12 cellular contexts compared by ENCODE assay signal in the genomic region with DNA sequence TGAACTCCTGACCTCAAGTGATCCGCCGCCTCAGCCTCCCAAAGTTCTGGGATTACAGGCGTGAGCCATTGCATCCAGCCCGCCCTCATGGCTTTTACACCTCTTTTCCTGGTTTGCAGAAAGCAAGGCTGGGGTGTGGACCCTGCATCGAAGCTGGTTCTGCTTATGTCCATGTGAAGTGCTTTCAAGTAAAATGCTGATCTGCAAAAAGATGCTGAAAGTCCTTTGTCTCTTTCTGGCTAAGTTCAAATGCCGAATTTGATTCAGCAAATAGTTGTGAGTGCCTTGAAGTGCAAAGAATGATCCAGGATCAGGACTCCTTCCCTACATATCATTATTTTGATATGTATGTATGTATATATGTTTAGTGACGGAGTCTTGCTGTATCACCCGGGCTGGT. TPM values are rescaled to one million over a fixed set of nuclear protein-coding genes. Genes with fewer than 3 reads are reported as not detected.
DNase-seq lines count a peak whose midpoint lies in the region; ATAC-seq and TF ChIP-seq lines count a peak whose summit lies in the region.
"Had no signal": no experiment of that assay in that cellular context is flagged by ENCODE, and none has a peak within 500 bp of the region (broad histone marks: within the 10 kb centered on the region; RNA-seq: fewer than 3 reads in every experiment).

No MANE protein-coding gene starts in this region.

- H3K4me3 ChIP-seq in CD4-positive, CD25-positive, alpha-beta regulatory T cell (ENCODE audit: low read depth, low read length), result peak overlapping the region; percentile 21

- H3K36me3 ChIP-seq in CD4-positive, CD25-positive, alpha-beta regulatory T cell (ENCODE audit: control insufficient read depth, insufficient read depth, low read length), result peaks cover 1% of the 10 kb centered on the region

- CTCF ChIA-PET in Calu3 (lab: Charles Lee), result no interaction called here

- H3K9me3 ChIP-seq in CD4-positive, CD25-positive, alpha-beta regulatory T cell (ENCODE audit: control insufficient read depth in 2 of 2, low read length in 2 of 2), result no peaks in the 10 kb centered on the region

- no peaks in the 10 kb centered on the region for H3K27me3 Mint-ChIP-seq in CD4-positive, CD25-positive, alpha-beta regulatory T cell
- H3K27me3 Mint-ChIP-seq in Calu3 (ENCODE audit: unreplicated experiment), result no peaks in the 10 kb centered on the region
- no peaks in the 10 kb centered on the region for H3K27me3 Mint-ChIP-seq in activated naive CD8-positive, alpha-beta T cell treated with anti-CD3 and anti-CD28 coated beads for 36 hours
- H3K27me3 Mint-ChIP-seq in natural killer cell treated with Interleukin-12 subunit alpha and Interleukin-12 subunit beta and Interleukin-15 and Interleukin-18, amount 100 ng/mL, for 72 hours, result no peaks in the 10 kb centered on the region
- H3K27me3 Mint-ChIP-seq: memory B cell had no signal

- H3K9me3 Mint-ChIP-seq in CD4-positive, CD25-positive, alpha-beta regulatory T cell, result no peaks in the 10 kb centered on the region
- H3K9me3 Mint-ChIP-seq in Calu3 (ENCODE audit: low read depth, unreplicated experiment), result no peaks in the 10 kb centered on the region
- no peaks in the 10 kb centered on the region for H3K9me3 Mint-ChIP-seq in activated naive CD8-positive, alpha-beta T cell treated with anti-CD3 and anti-CD28 coated beads for 36 hours
- no peaks in the 10 kb centered on the region for H3K9me3 Mint-ChIP-seq in natural killer cell treated with Interleukin-12 subunit alpha and Interleukin-12 subunit beta and Interleukin-15 and Interleukin-18, amount 100 ng/mL, for 72 hours
- H3K9me3 Mint-ChIP-seq: memory B cell had no signal

- no peak for TF ChIP-seq CTCF in Calu3 (IDR thresholded peaks at IDR 0.05; ENCODE audit: unreplicated experiment)

- DNase-seq in CD4-positive, CD25-positive, alpha-beta regulatory T cell, result no peak
- no peak for DNase-seq in Calu3
- no peak for DNase-seq in activated naive CD8-positive, alpha-beta T cell treated with anti-CD3 and anti-CD28 coated beads for 36 hours
- no peak for DNase-seq in natural killer cell treated with Interleukin-12 subunit alpha and Interleukin-12 subunit beta and Interleukin-15 and Interleukin-18, amount 100 ng/mL, for 72 hours (ENCODE audit: low spot score)
- DNase-seq in HCEC 1CT, result no peak
- no peak for DNase-seq in HPDE6-E6E7 (ENCODE audit: extremely low spot score)
- DNase-seq in NCI-H2081 treated with DMSO at 0.1 percent for 48 hours (lab: John Stamatoyannopoulos, UW), result no peak
- DNase-seq: foreskin fibroblast, NCI-H1417, SHP77 had no signal

- no peak for ATAC-seq in CD4-positive, CD25-positive, alpha-beta regulatory T cell (ENCODE audit: low read depth in 2 of 2)
- no peak for ATAC-seq in natural killer cell treated with Interleukin-12 subunit alpha and Interleukin-12 subunit beta and Interleukin-15 and Interleukin-18, amount 100 ng/mL, for 72 hours

- peak overlapping the region in 2 of 3 donors; percentile 59 to 94 for H3K27ac Mint-ChIP-seq in CD4-positive, CD25-positive, alpha-beta regulatory T cell
- no peak overlapping the region for H3K27ac Mint-ChIP-seq in Calu3 (ENCODE audit: unreplicated experiment)
- H3K27ac Mint-ChIP-seq in activated naive CD8-positive, alpha-beta T cell treated with anti-CD3 and anti-CD28 coated beads for 36 hours, result peak overlapping the region; percentile 83
- H3K27ac Mint-ChIP-seq in natural killer cell treated with Interleukin-12 subunit alpha and Interleukin-12 subunit beta and Interleukin-15 and Interleukin-18, amount 100 ng/mL, for 72 hours, result peak overlapping the region; percentile 53 to 88
- H3K27ac Mint-ChIP-seq: memory B cell had no signal

- H3K36me3 Mint-ChIP-seq in CD4-positive, CD25-positive, alpha-beta regulatory T cell, result no peaks in the 10 kb centered on the region
- H3K36me3 Mint-ChIP-seq in Calu3 (ENCODE audit: insufficient read depth, unreplicated experiment), result peaks cover 34% of the 10 kb centered on the region
- peaks cover 12% of the 10 kb centered on the region for H3K36me3 Mint-ChIP-seq in activated naive CD8-positive, alpha-beta T cell treated with anti-CD3 and anti-CD28 coated beads for 36 hours
- no peaks in the 10 kb centered on the region for H3K36me3 Mint-ChIP-seq in natural killer cell treated with Interleukin-12 subunit alpha and Interleukin-12 subunit beta and Interleukin-15 and Interleukin-18, amount 100 ng/mL, for 72 hours
- H3K36me3 Mint-ChIP-seq: memory B cell had no signal

- H3K27ac ChIP-seq in CD4-positive, CD25-positive, alpha-beta regulatory T cell (ENCODE audit: insufficient read depth, low read length, poor library complexity, severe bottlenecking), result no peak overlapping the region

- no TSS peak for BruUV-seq in Calu3 (replicated peaks; lab: Mats Ljungman, UMichigan)

- peaks cover 34 to 79% (median 43%) of the 10 kb centered on the region in 4 donors for H3K4me1 Mint-ChIP-seq in CD4-positive, CD25-positive, alpha-beta regulatory T cell
- peaks cover 28% of the 10 kb centered on the region for H3K4me1 Mint-ChIP-seq in Calu3 (ENCODE audit: low read depth, unreplicated experiment)
- H3K4me1 Mint-ChIP-seq in activated naive CD8-positive, alpha-beta T cell treated with anti-CD3 and anti-CD28 coated beads for 36 hours, result peaks cover 48% of the 10 kb centered on the region
- peaks cover 54 to 55% of the 10 kb centered on the region in 2 donors for H3K4me1 Mint-ChIP-seq in natural killer cell treated with Interleukin-12 subunit alpha and Interleukin-12 subunit beta and Interleukin-15 and Interleukin-18, amount 100 ng/mL, for 72 hours (ENCODE audit: low read depth in 2 of 2)

- H3K4me3 Mint-ChIP-seq in CD4-positive, CD25-positive, alpha-beta regulatory T cell, result peak overlapping the region; percentile 31 to 93 (median 84)
- H3K4me3 Mint-ChIP-seq in Calu3 (ENCODE audit: low read depth, unreplicated experiment), result peak overlapping the region; percentile 83
- H3K4me3 Mint-ChIP-seq in activated naive CD8-positive, alpha-beta T cell treated with anti-CD3 and anti-CD28 coated beads for 36 hours, result peak overlapping the region; percentile 40
- peak overlapping the region; percentile 87 for H3K4me3 Mint-ChIP-seq in natural killer cell treated with Interleukin-12 subunit alpha and Interleukin-12 subunit beta and Interleukin-15 and Interleukin-18, amount 100 ng/mL, for 72 hours
- H3K4me3 Mint-ChIP-seq: memory B cell had no signal

- intact Hi-C loops in Calu3 (cut with micrococcal nuclease; ENCODE audit: unreplicated experiment), result no loop called here

- H3K4me1 ChIP-seq in CD4-positive, CD25-positive, alpha-beta regulatory T cell (ENCODE audit: control insufficient read depth, insufficient read depth, low read length, poor library complexity, severe bottlenecking), result peaks cover 63% of the 10 kb centered on the region

- no peaks in the 10 kb centered on the region for H3K27me3 ChIP-seq in CD4-positive, CD25-positive, alpha-beta regulatory T cell (ENCODE audit: control insufficient read depth, insufficient read depth, low read length)

RNA-seq across cellular contexts. Expression of gene NAA60, which starts 17.1 kb away (rescaled TPM):
- total RNA-seq in CD4-positive, CD25-positive, alpha-beta regulatory T cell, result 48.9 TPM
- polyA plus RNA-seq in CD4-positive, CD25-positive, alpha-beta regulatory T cell, result 10 to 100 TPM; 38.8 to 50.0 (median 43.8) TPM
- 53.2 and 63.4 TPM in 2 replicates for total RNA-seq in Calu3 (2022)
- 10 to 100 TPM; 37.5 to 38.2 TPM for total RNA-seq in activated naive CD8-positive, alpha-beta T cell treated with anti-CD3 and anti-CD28 coated beads for 36 hours
- total RNA-seq in natural killer cell treated with Interleukin-12 subunit alpha and Interleukin-12 subunit beta and Interleukin-15 and Interleukin-18, amount 100 ng/mL, for 72 hours, result 10 to 100 TPM; 59.0 to 60.0 TPM

RNA-seq across cellular contexts. Expression of gene ZNF597, which starts 17.3 kb away (rescaled TPM):
- total RNA-seq in CD4-positive, CD25-positive, alpha-beta regulatory T cell, result 4.7 TPM
- polyA plus RNA-seq in CD4-positive, CD25-positive, alpha-beta regulatory T cell, result 1 to 10 TPM; 1.5 to 2.3 (median 1.9) TPM
- total RNA-seq in Calu3 (2022), result 2.7 TPM in 2 replicates
- total RNA-seq in activated naive CD8-positive, alpha-beta T cell treated with anti-CD3 and anti-CD28 coated beads for 36 hours, result 1 to 10 TPM; 2.7 TPM
- total RNA-seq in natural killer cell treated with Interleukin-12 subunit alpha and Interleukin-12 subunit beta and Interleukin-15 and Interleukin-18, amount 100 ng/mL, for 72 hours, result 1 to 10 TPM; 2.7 to 2.9 TPM

RNA-seq across cellular contexts. Expression of gene C16orf90, which starts 34.7 kb away (rescaled TPM):
- not detected for total RNA-seq in CD4-positive, CD25-positive, alpha-beta regulatory T cell
- not detected for polyA plus RNA-seq in CD4-positive, CD25-positive, alpha-beta regulatory T cell
- total RNA-seq in Calu3 (2022), result not detected in 2 replicates
- total RNA-seq in activated naive CD8-positive, alpha-beta T cell treated with anti-CD3 and anti-CD28 coated beads for 36 hours, result not detected
- not detected for total RNA-seq in natural killer cell treated with Interleukin-12 subunit alpha and Interleukin-12 subunit beta and Interleukin-15 and Interleukin-18, amount 100 ng/mL, for 72 hours
- total RNA-seq: bronchial epithelial cell had no signal

RNA-seq across cellular contexts. Expression of gene CLUAP1, which starts 40.2 kb away (rescaled TPM):
- 11.3 TPM for total RNA-seq in CD4-positive, CD25-positive, alpha-beta regulatory T cell
- 10 to 100 TPM; 20.6 to 35.1 (median 21.3) TPM for polyA plus RNA-seq in CD4-positive, CD25-positive, alpha-beta regulatory T cell
- total RNA-seq in Calu3 (2022), result 28.5 and 30.6 TPM in 2 replicates
- total RNA-seq in activated naive CD8-positive, alpha-beta T cell treated with anti-CD3 and anti-CD28 coated beads for 36 hours, result 10 to 100 TPM in 1 of 2 experiments, 1 to 10 TPM in 1; 8.8 to 10.1 TPM
- 10 to 100 TPM in 1 of 2 donors, 1 to 10 TPM in 1; 4.3 to 10.8 TPM for total RNA-seq in natural killer cell treated with Interleukin-12 subunit alpha and Interleukin-12 subunit beta and Interleukin-15 and Interleukin-18, amount 100 ng/mL, for 72 hours

RNA-seq across cellular contexts. Expression of gene ZNF174, which starts 59.6 kb away (rescaled TPM):
- total RNA-seq in CD4-positive, CD25-positive, alpha-beta regulatory T cell, result 5.4 TPM
- 10 to 100 TPM; 10.5 to 18.4 (median 16.1) TPM for polyA plus RNA-seq in CD4-positive, CD25-positive, alpha-beta regulatory T cell
- 13.8 and 14.3 TPM in 2 replicates for total RNA-seq in Calu3 (2022)
- 10 to 100 TPM in 1 of 2 experiments, 1 to 10 TPM in 1; 9.8 to 10.5 TPM for total RNA-seq in activated naive CD8-positive, alpha-beta T cell treated with anti-CD3 and anti-CD28 coated beads for 36 hours
- total RNA-seq in natural killer cell treated with Interleukin-12 subunit alpha and Interleukin-12 subunit beta and Interleukin-15 and Interleukin-18, amount 100 ng/mL, for 72 hours, result 10 to 100 TPM in 1 of 2 donors, 1 to 10 TPM in 1; 9.2 to 10.2 TPM
